Comparison of ENCODE assay signal across 14 cellular contexts in genomic region chr9:36935768-36936497, GRCh38.
DNase-seq lines count a peak whose midpoint lies in the region; ATAC-seq, FAIRE-seq and TF ChIP-seq lines count a peak whose summit lies in the region.
"Had no signal": no experiment of that assay in that cellular context is flagged by ENCODE, and none has a peak within 500 bp of the region (broad histone marks: within the 10 kb centered on the region; RNA-seq: fewer than 3 reads in every experiment).

No MANE protein-coding gene starts in this region.

- intact Hi-C loops in GM12878 (cut with micrococcal nuclease; ENCODE audit: unreplicated experiment), result no loop called here

- H3K27me3 ChIP-seq in GM12878 (replicated peaks in 1 of 2; ENCODE audit: control insufficient read depth in 2 of 2, insufficient read depth in 2 of 2, low read length in 1 of 2), result no peaks in the 10 kb centered on the region

- TF ChIP-seq RAD21 in GM12878 (IDR thresholded peaks at IDR 0.05; ENCODE audit: insufficient read depth, low read depth, low read length), result no peak

- 18% methylated on average over 9 of the region's 9 CpGs for WGBS in GM12878 (ENCODE audit: insufficient coverage, insufficient replicate concordance, low lambda C conversion rate, missing lambda C conversion rate)

- RAD21 ChIA-PET in GM12878 (lab: Charles Lee; ENCODE audit: unreplicated experiment), result interaction anchor here (0.6 kb wide), 1 partner anchor 621 kb away, joined by 6 read pairs; no protein-coding TSS in a partner anchor

- H3K36me3 ChIP-seq in GM12878 (ENCODE audit: control insufficient read depth in 2 of 2, insufficient read depth in 2 of 2, low read length in 1 of 2), result peaks cover 26 to 49% of the 10 kb centered on the region in 2 experiments

- no peak for TF ChIP-seq EP300 in GM12878 (IDR thresholded peaks at IDR 0.05; ENCODE audit: borderline replicate concordance in 1 of 2, control insufficient read depth in 1 of 2, low read depth in 2 of 2, low read length in 2 of 2)

- peaks cover 41% of the 10 kb centered on the region for H3K4me1 ChIP-seq in GM12878 (ENCODE audit: control insufficient read depth, insufficient read depth, low read length)

- peak overlapping the region; percentile 73 for H3K27ac ChIP-seq in GM12878 (ENCODE audit: control insufficient read depth, insufficient read depth)

- CTCF ChIA-PET in GM12878 (lab: Yijun Ruan, JAX), result interaction anchor here (0.7 to 1.2 kb wide), 3 partner anchors 13 to 393 kb away, joined by 3 to 5 read pairs (median 3); no protein-coding TSS in a partner anchor

- peaks cover 16% of the 10 kb centered on the region for H3K79me2 ChIP-seq in GM12878 (ENCODE audit: control insufficient read depth, insufficient read depth, low read length)

- DNase-seq in GM13977 (ENCODE audit: low spot score), result peak; percentile 55
- peak; percentile 46 for DNase-seq in GM12878 (ENCODE audit: low read depth, low spot score)
- no peak for DNase-seq in NCI-H446 treated with DMSO at 0.1 percent for 48 hours (lab: John Stamatoyannopoulos, UW)
- DNase-seq in NK-92 (lab: John Stamatoyannopoulos, UW; ENCODE audit: unreplicated experiment), result no peak
- DNase-seq in NCI-H1092 treated with DMSO at 0.1 percent for 48 hours (lab: John Stamatoyannopoulos, UW), result no peak
- DNase-seq in activated effector memory CD4-positive, alpha-beta T cell treated with anti-CD3 and anti-CD28 coated beads, Interleukin-2, amount 50 U/mL, for 16 hours, result no peak
- DNase-seq: GDM1; HCEC 1CT; NCI-H524 treated with DMSO at 0.1 percent for 48 hours; stimulated activated CD4-positive, alpha-beta T cell treated with anti-CD3 and anti-CD28 coated beads, Interleukin-15, amount 100 ng/mL, for 24 hours; stimulated activated naive CD4-positive, alpha-beta T cell treated with Interleukin-2 at 50 U/mL for 16 hours had no signal

- no peak for FAIRE-seq in GM12878 (lab: Jason Lieb, UNC)
- FAIRE-seq: endothelial cell of umbilical vein had no signal

- H3K4me3 ChIP-seq in GM12878, result no peak overlapping the region

- TF ChIP-seq CTCF in GM13977 (IDR thresholded peaks at IDR 0.05; ENCODE audit: extremely low read depth, insufficient read depth, missing control alignments), result no peak
- no peak for TF ChIP-seq CTCF in GM12878 (IDR thresholded peaks at IDR 0.05 in 2 of 3, conservative IDR thresholded peaks at IDR 0.05 in 1 of 3; ENCODE audit: control insufficient read depth in 2 of 3, extremely low read depth in 1 of 3, insufficient read depth in 1 of 3, low read depth in 3 of 3, low read length in 3 of 3)

- peak overlapping the region; percentile 54 for H3K4me2 ChIP-seq in GM12878 (ENCODE audit: control insufficient read depth, insufficient read depth)

- H4K20me1 ChIP-seq in GM12878 (ENCODE audit: control insufficient read depth, insufficient read depth), result no peaks in the 10 kb centered on the region; the same call in 1 of the 2 replicates

- SMC1A ChIA-PET in GM12878 (lab: Charles Lee; ENCODE audit: uncharacterized antibody, unreplicated experiment), result interaction anchor here (0.8 to 1.6 kb wide), 2 partner anchors 24 to 62 kb away, joined by 3 to 5 read pairs; no protein-coding TSS in a partner anchor

- no TSS peak for BruUV-seq in GM12878 (replicated peaks; lab: Mats Ljungman, UMichigan)

- peaks cover 7% of the 10 kb centered on the region; the same call in 2 of the 3 replicates for H3K9me3 ChIP-seq in GM12878 (replicated peaks; ENCODE audit: control insufficient read depth, insufficient read depth, low read length)

- ATAC-seq in GM19395 (IDR thresholded peaks at IDR 0.05; ENCODE audit: unreplicated experiment), result peak; percentile 79
- peak; percentile 79 for ATAC-seq in HG02981 (IDR thresholded peaks at IDR 0.05; ENCODE audit: unreplicated experiment)
- ATAC-seq in GM12878, result peak; percentile 50

- no peak overlapping the region for H2AFZ ChIP-seq in GM12878 (ENCODE audit: control insufficient read depth, low read depth, low read length)

- in situ Hi-C loops in GM13977 (cut with MboI; ENCODE audit: low pct_unique_long_range_greater_than_20kb, low sequenced_read_pairs, unreplicated experiment), result no loop called here
- in situ Hi-C loops in GM12878 (cut with MboI), result loop anchor here (25.0 kb wide), 1 partner anchor 1051 kb away; no protein-coding TSS in a partner anchor

- POLR2A ChIA-PET in GM12878 (lab: Charles Lee), result interaction anchor here (1.6 kb wide), 1 partner anchor 61 kb away, joined by 4 read pairs; no protein-coding TSS in a partner anchor

- 0 out of 2 replicates have a peak, but pooled peaks have one; percentile 30 for TF ChIP-seq POLR2A in GM12878 (IDR thresholded peaks at IDR 0.05; ENCODE audit: low read depth, low read length)

- H3K9ac ChIP-seq in GM12878 (ENCODE audit: control insufficient read depth, insufficient read depth, low read length), result peak overlapping the region; percentile 28

TF ChIP-seq in GM12878, 131 proteins besides CTCF, POLR2A, EP300 and RAD21:
- TF ChIP-seq, protein P1, sequence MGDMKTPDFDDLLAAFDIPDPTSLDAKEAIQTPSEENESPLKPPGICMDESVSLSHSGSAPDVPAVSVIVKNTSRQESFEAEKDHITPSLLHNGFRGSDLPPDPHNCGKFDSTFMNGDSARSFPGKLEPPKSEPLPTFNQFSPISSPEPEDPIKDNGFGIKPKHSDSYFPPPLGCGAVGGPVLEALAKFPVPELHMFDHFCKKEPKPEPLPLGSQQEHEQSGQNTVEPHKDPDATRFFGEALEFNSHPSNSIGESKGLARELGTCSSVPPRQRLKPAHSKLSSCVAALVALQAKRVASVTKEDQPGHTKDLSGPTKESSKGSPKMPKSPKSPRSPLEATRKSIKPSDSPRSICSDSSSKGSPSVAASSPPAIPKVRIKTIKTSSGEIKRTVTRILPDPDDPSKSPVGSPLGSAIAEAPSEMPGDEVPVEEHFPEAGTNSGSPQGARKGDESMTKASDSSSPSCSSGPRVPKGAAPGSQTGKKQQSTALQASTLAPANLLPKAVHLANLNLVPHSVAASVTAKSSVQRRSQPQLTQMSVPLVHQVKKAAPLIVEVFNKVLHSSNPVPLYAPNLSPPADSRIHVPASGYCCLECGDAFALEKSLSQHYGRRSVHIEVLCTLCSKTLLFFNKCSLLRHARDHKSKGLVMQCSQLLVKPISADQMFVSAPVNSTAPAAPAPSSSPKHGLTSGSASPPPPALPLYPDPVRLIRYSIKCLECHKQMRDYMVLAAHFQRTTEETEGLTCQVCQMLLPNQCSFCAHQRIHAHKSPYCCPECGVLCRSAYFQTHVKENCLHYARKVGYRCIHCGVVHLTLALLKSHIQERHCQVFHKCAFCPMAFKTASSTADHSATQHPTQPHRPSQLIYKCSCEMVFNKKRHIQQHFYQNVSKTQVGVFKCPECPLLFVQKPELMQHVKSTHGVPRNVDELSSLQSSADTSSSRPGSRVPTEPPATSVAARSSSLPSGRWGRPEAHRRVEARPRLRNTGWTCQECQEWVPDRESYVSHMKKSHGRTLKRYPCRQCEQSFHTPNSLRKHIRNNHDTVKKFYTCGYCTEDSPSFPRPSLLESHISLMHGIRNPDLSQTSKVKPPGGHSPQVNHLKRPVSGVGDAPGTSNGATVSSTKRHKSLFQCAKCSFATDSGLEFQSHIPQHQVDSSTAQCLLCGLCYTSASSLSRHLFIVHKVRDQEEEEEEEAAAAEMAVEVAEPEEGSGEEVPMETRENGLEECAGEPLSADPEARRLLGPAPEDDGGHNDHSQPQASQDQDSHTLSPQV (IDR thresholded peaks at IDR 0.05), result no peak
- TF ChIP-seq YY1 (IDR thresholded peaks at IDR 0.05; ENCODE audit: low read depth, low read length) (no peak), CREM (IDR thresholded peaks at IDR 0.05; ENCODE audit: low read depth) (no peak), CHD2 (IDR thresholded peaks at IDR 0.05; ENCODE audit: borderline replicate concordance, low read depth, low read length) (no peak), ZNF384 (IDR thresholded peaks at IDR 0.05; ENCODE audit: borderline replicate concordance, low read depth, low read length) (no peak), ZZZ3 (IDR thresholded peaks at IDR 0.05; ENCODE audit: control insufficient read depth, insufficient read length, low read depth) (no peak), SP1 (IDR thresholded peaks at IDR 0.05; ENCODE audit: low read depth, low read length) (no peak), ELK1 (IDR thresholded peaks at IDR 0.05; ENCODE audit: low read depth, low read length) (no peak), JUNB (IDR thresholded peaks at IDR 0.05) (no peak)
- TF ChIP-seq, protein P2, sequence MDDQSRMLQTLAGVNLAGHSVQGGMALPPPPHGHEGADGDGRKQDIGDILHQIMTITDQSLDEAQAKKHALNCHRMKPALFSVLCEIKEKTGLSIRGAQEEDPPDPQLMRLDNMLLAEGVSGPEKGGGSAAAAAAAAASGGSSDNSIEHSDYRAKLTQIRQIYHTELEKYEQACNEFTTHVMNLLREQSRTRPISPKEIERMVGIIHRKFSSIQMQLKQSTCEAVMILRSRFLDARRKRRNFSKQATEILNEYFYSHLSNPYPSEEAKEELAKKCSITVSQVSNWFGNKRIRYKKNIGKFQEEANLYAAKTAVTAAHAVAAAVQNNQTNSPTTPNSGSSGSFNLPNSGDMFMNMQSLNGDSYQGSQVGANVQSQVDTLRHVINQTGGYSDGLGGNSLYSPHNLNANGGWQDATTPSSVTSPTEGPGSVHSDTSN (IDR thresholded peaks at IDR 0.05; ENCODE audit: insufficient replicate concordance, low read depth, low read length), result no peak
TF ChIP-seq in GM12878: peak in this region for 0.

Comparison
In these comparisons a context has a peak if more than half of its experiments do, and no peak if none do; other contexts are left out.
1. DNase-seq: peak in GM13977 (single experiment) and GM12878 (single experiment); none in NCI-H446 treated with DMSO at 0.1 percent for 48 hours (single experiment), NK-92 (single experiment), NCI-H1092 treated with DMSO at 0.1 percent for 48 hours (single experiment) and activated effector memory CD4-positive, alpha-beta T cell treated with anti-CD3 and anti-CD28 coated beads, Interleukin-2, amount 50 U/mL, for 16 hours (single experiment).
2. Peak in every context shown above with its lines, with median percentiles within 50 percentile points of each other: ATAC-seq.